In the genomic region with DNA sequence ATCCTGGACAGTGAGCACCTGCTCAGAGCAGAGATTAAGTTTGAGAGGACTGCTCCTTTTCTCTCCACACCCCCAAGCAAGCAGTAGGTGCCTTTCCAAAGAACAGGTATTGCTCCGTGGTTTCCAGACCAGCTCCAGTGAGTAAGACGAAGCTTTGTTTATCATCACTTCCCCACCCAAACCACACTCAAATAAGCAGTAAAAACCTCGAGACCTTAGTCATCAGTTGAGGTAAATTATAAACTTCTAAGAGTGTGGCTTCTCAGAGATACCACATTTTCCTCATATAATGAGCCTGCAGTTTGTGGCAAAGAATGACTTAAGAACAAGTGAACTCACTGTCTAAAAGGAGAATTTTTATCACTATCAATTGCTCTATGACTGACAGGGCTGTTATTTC, we compare ENCODE assay signal across 11 cellular contexts. TPM values are rescaled to one million over a fixed set of nuclear protein-coding genes. Genes with fewer than 3 reads are reported as not detected.
DNase-seq lines count a peak whose midpoint lies in the region; ATAC-seq and TF ChIP-seq lines count a peak whose summit lies in the region.
"Had no signal": no experiment of that assay in that cellular context is flagged by ENCODE, and none has a peak within 500 bp of the region (broad histone marks: within the 10 kb centered on the region; RNA-seq: fewer than 3 reads in every experiment).

No MANE protein-coding gene starts in this region.

- no peaks in the 10 kb centered on the region for H3K36me3 Mint-ChIP-seq in activated T-helper 17 cell treated with anti-CD3 and anti-CD28 coated beads, Interleukin-2, amount 50 U/mL, for 72 hours (ENCODE audit: low read depth)

- peaks cover 15% of the 10 kb centered on the region for H3K27me3 Mint-ChIP-seq in activated T-helper 17 cell treated with anti-CD3 and anti-CD28 coated beads, Interleukin-2, amount 50 U/mL, for 72 hours

- H3K27ac ChIP-seq in ascending aorta, result no peak overlapping the region
- H3K27ac ChIP-seq: spleen had no signal

- peaks cover 5% of the 10 kb centered on the region for H3K4me1 Mint-ChIP-seq in activated T-helper 17 cell treated with anti-CD3 and anti-CD28 coated beads, Interleukin-2, amount 50 U/mL, for 72 hours

- intact Hi-C loops in ascending aorta (cut with DNase I), result no loop called here

- no peaks in the 10 kb centered on the region for H3K9me3 ChIP-seq in ascending aorta
- H3K9me3 ChIP-seq: spleen had no signal

- no peaks in the 10 kb centered on the region for H3K27me3 ChIP-seq in ascending aorta
- H3K27me3 ChIP-seq: spleen had no signal

- no peaks in the 10 kb centered on the region for H3K4me1 ChIP-seq in ascending aorta
- H3K4me1 ChIP-seq: spleen had no signal

- peak; percentile 92 for ATAC-seq in activated T-helper 17 cell treated with anti-CD3 and anti-CD28 coated beads, Interleukin-2, amount 50 U/mL, for 72 hours (replicated peaks)
- ATAC-seq in HG03571 (IDR thresholded peaks at IDR 0.05; ENCODE audit: unreplicated experiment), result no peak
- ATAC-seq: naive thymus-derived CD4-positive, alpha-beta T cell had no signal

- no peaks in the 10 kb centered on the region for H3K9me3 Mint-ChIP-seq in activated T-helper 17 cell treated with anti-CD3 and anti-CD28 coated beads, Interleukin-2, amount 50 U/mL, for 72 hours

- DNase-seq in EH (ENCODE audit: low read depth) (peak; percentile 71), LHCN-M2 (ENCODE audit: low read depth) (peak; percentile 71), kidney glomerular epithelial cell (lab: John Stamatoyannopoulos, UW) (peak; percentile 89), NCI-H2196 treated with DMSO at 0.1 percent for 48 hours (lab: John Stamatoyannopoulos, UW; ENCODE audit: unreplicated experiment) (no peak), ascending aorta (ENCODE audit: low spot score in 2 of 2) (no peak)
- DNase-seq: DMS153, NCI-H1105, spleen had no signal

- peak overlapping the region; percentile 31 for H3K27ac Mint-ChIP-seq in activated T-helper 17 cell treated with anti-CD3 and anti-CD28 coated beads, Interleukin-2, amount 50 U/mL, for 72 hours

- TF ChIP-seq CTCF in ascending aorta (IDR thresholded peaks at IDR 0.05), result no peak

- H3K4me3 Mint-ChIP-seq in activated T-helper 17 cell treated with anti-CD3 and anti-CD28 coated beads, Interleukin-2, amount 50 U/mL, for 72 hours, result no peak overlapping the region

- no peaks in the 10 kb centered on the region for H3K36me3 ChIP-seq in ascending aorta
- H3K36me3 ChIP-seq: spleen had no signal

- H3K4me3 ChIP-seq in ascending aorta, result no peak overlapping the region
- H3K4me3 ChIP-seq: spleen had no signal

RNA-seq across cellular contexts. Expression of gene GRB10, which starts 50.0 kb away (rescaled TPM):
- total RNA-seq in LHCN-M2 (2014; rRNA removed) (17.5 and 24.0 TPM in 2 replicates), ascending aorta (53.4 TPM)
- 22.3 TPM for polyA plus RNA-seq in LHCN-M2 (2012)
- 1 to 10 TPM; 1.1 to 1.7 TPM for total RNA-seq in activated T-helper 17 cell treated with anti-CD3 and anti-CD28 coated beads, Interleukin-2, amount 50 U/mL, for 72 hours

Comparison
In these comparisons a context has a peak if more than half of its experiments do, and no peak if none do; other contexts are left out.
1. DNase-seq: peak in EH (single experiment), LHCN-M2 (single experiment) and kidney glomerular epithelial cell (single experiment); none in NCI-H2196 treated with DMSO at 0.1 percent for 48 hours (single experiment) and ascending aorta (0 of 2).